Comparison of ENCODE assay signal across 8 cellular contexts in genomic region chr2:23939054-23939436, GRCh38. TPM values are rescaled to one million over a fixed set of nuclear protein-coding genes. Genes with fewer than 3 reads are reported as not detected.
DNase-seq lines count a peak whose midpoint lies in the region; FAIRE-seq and TF ChIP-seq lines count a peak whose summit lies in the region.

No MANE protein-coding gene starts in this region.

- TF ChIP-seq POLR2A in NB4 (IDR thresholded peaks at IDR 0.05; ENCODE audit: extremely low read depth, insufficient read length), result no peak
- TF ChIP-seq POLR2A in endothelial cell of umbilical vein (IDR thresholded peaks at IDR 0.05; ENCODE audit: low read depth, low read length), result no peak
- TF ChIP-seq POLR2A in ovary (IDR thresholded peaks at IDR 0.05), result no peak

- no peak for FAIRE-seq in endothelial cell of umbilical vein (lab: Jason Lieb, UNC)

- peaks cover 0 to 13% of the 10 kb centered on the region in 2 donors for H3K36me3 Mint-ChIP-seq in CD4-positive, alpha-beta memory T cell

- peak overlapping the region; percentile 99 for H2AFZ ChIP-seq in endothelial cell of umbilical vein (ENCODE audit: low read depth, low read length)

- no peak overlapping the region for H3K27ac ChIP-seq in CD4-positive, alpha-beta memory T cell (ENCODE audit: low read depth, low read length)
- H3K27ac ChIP-seq in endothelial cell of umbilical vein (ENCODE audit: insufficient read depth, low read depth, low read length) (no peak overlapping the region), ovary (no peak overlapping the region), caudate nucleus (ENCODE audit: low read depth, low read length) (no peak overlapping the region)

- H3K9me1 ChIP-seq in endothelial cell of umbilical vein (replicated peaks; ENCODE audit: control insufficient read depth, extremely low read depth, insufficient read depth, low read length), result no peaks in the 10 kb centered on the region

- no peak for TF ChIP-seq EP300 in ovary (IDR thresholded peaks at IDR 0.05)

- TF ChIP-seq CTCF in NB4 (IDR thresholded peaks at IDR 0.05; ENCODE audit: low read depth, low read length), result no peak
- no peak for TF ChIP-seq CTCF in endothelial cell of umbilical vein (IDR thresholded peaks at IDR 0.05; ENCODE audit: extremely low read depth in 1 of 2, insufficient read depth in 1 of 2, low read depth in 1 of 2, low read length in 2 of 2)
- no peak for TF ChIP-seq CTCF in ovary (IDR thresholded peaks at IDR 0.05)
- no peak for TF ChIP-seq CTCF in GM10266 (IDR thresholded peaks at IDR 0.05; ENCODE audit: control insufficient read depth, insufficient read depth, low read depth, missing control alignments)

- peak overlapping the region; percentile 96 for H3K4me2 ChIP-seq in endothelial cell of umbilical vein (ENCODE audit: insufficient read depth, low read length)

- H3K4me3 ChIP-seq in CD4-positive, alpha-beta memory T cell (ENCODE audit: low read length in 2 of 2), result peak overlapping the region in 1 of 2 donors; percentile 81
- peak overlapping the region; percentile 87 for H3K4me3 ChIP-seq in NB4 (ENCODE audit: low read depth, low read length)
- peak overlapping the region in 1 of 3 experiments; percentile 92 for H3K4me3 ChIP-seq in endothelial cell of umbilical vein (replicated peaks in 1 of 3; ENCODE audit: insufficient read depth in 1 of 3, low read depth in 1 of 3, low read length in 3 of 3)
- H3K4me3 ChIP-seq in ovary, result peak overlapping the region; percentile 89

- H3K27ac Mint-ChIP-seq in CD4-positive, alpha-beta memory T cell, result peak overlapping the region; percentile 77 to 96 (median 95)

- intact Hi-C loops in CD4-positive, alpha-beta memory T cell (cut with micrococcal nuclease), result no loop called here
- intact Hi-C loops in endothelial cell of umbilical vein (cut with micrococcal nuclease) (no loop called here), ovary (cut with DNase I) (no loop called here)

- dilution Hi-C loops in endothelial cell of umbilical vein (cut with MboI; ENCODE audit: extremely low pct_ligation_motif_present, low sequenced_read_pairs), result no loop called here

- no TSS peak for BruUV-seq in endothelial cell of umbilical vein (replicated peaks; lab: Mats Ljungman, UMichigan)

- peaks cover 23% of the 10 kb centered on the region for H3K4me1 ChIP-seq in CD4-positive, alpha-beta memory T cell (ENCODE audit: insufficient read depth, low read length)
- H3K4me1 ChIP-seq in endothelial cell of umbilical vein (ENCODE audit: control insufficient read depth, extremely low read depth, insufficient read depth, low read length) (peaks cover 15% of the 10 kb centered on the region), ovary (ENCODE audit: insufficient read depth) (peaks cover 2% of the 10 kb centered on the region)

- H3K27me3 Mint-ChIP-seq in CD4-positive, alpha-beta memory T cell, result no peaks in the 10 kb centered on the region

- no peaks in the 10 kb centered on the region for H4K20me1 ChIP-seq in endothelial cell of umbilical vein (replicated peaks; ENCODE audit: control insufficient read depth, extremely low read depth, insufficient read depth, low read length)

- CTCF ChIA-PET in CD4-positive, alpha-beta memory T cell (lab: Charles Lee; ENCODE audit: partially characterized antibody), result interaction anchor here (1.1 to 6.5 kb wide), 3 partner anchors 10 to 145 kb away, joined by 3 to 64 read pairs (median 4); partner anchors contain the start of genes ATAD2B and TP53I3
- CTCF ChIA-PET in endothelial cell of umbilical vein (lab: Charles Lee), result interaction anchor here (3.0 kb wide), 1 partner anchor 12 kb away, joined by 31 read pairs; the partner anchor contains the start of gene ATAD2B

- no peaks in the 10 kb centered on the region for H3K9me3 Mint-ChIP-seq in CD4-positive, alpha-beta memory T cell

- peak overlapping the region; percentile 83 for H3K9ac ChIP-seq in endothelial cell of umbilical vein (replicated peaks; ENCODE audit: extremely low read depth, insufficient read depth, low read length)

- H3K4me3 Mint-ChIP-seq in CD4-positive, alpha-beta memory T cell, result peak overlapping the region; percentile 90 to 96 (median 92)

- DNase-seq in CD4-positive, alpha-beta memory T cell, result no peak
- DNase-seq in NB4 (ENCODE audit: low read depth) (no peak), endothelial cell of umbilical vein (ENCODE audit: low read depth, low spot score) (no peak), ovary (no peak), dermis blood vessel endothelial cell (no peak), hypothalamus (lab: John Stamatoyannopoulos, UW) (no peak), GM10266 (ENCODE audit: extremely low spot score) (no peak), caudate nucleus (lab: John Stamatoyannopoulos, UW) (no peak)

- H3K79me2 ChIP-seq in endothelial cell of umbilical vein (ENCODE audit: control insufficient read depth, insufficient read depth, low read length), result peaks cover 27% of the 10 kb centered on the region

- no peaks in the 10 kb centered on the region for H3K36me3 ChIP-seq in CD4-positive, alpha-beta memory T cell (ENCODE audit: insufficient read depth, low read length)
- no peaks in the 10 kb centered on the region for H3K36me3 ChIP-seq in endothelial cell of umbilical vein (ENCODE audit: control insufficient read depth in 2 of 2, extremely low read depth in 1 of 2, insufficient read depth in 2 of 2, low read length in 2 of 2)
- H3K36me3 ChIP-seq in ovary, result no peaks in the 10 kb centered on the region

- 49 to 53% (median 52%) methylated on average over 7 of the region's 7 CpGs for WGBS in ovary, 3 donors

- H3K27me3 ChIP-seq in CD4-positive, alpha-beta memory T cell (ENCODE audit: insufficient read depth, low read length), result peaks cover 4% of the 10 kb centered on the region
- no peaks in the 10 kb centered on the region for H3K27me3 ChIP-seq in endothelial cell of umbilical vein (ENCODE audit: control insufficient read depth in 2 of 2, insufficient read depth in 2 of 2, low read length in 2 of 2)
- H3K27me3 ChIP-seq in ovary, result no peaks in the 10 kb centered on the region

- POLR2A ChIA-PET in CD4-positive, alpha-beta memory T cell (lab: Charles Lee; ENCODE audit: partially characterized antibody), result interaction anchor here (1.6 to 7.0 kb wide), 4 partner anchors 12 to 138 kb away, joined by 3 to 144 read pairs (median 10); partner anchors contain the start of genes ATAD2B and SF3B6
- POLR2A ChIA-PET in endothelial cell of umbilical vein (lab: Charles Lee), result interaction anchor here (1.4 to 1.5 kb wide), 2 partner anchors 12 to 13 kb away, joined by 7 to 8 read pairs; partner anchors contain the start of gene ATAD2B

- H3K9me3 ChIP-seq in CD4-positive, alpha-beta memory T cell (ENCODE audit: control insufficient read depth in 1 of 2, low read length in 2 of 2), result no peaks in the 10 kb centered on the region
- H3K9me3 ChIP-seq in endothelial cell of umbilical vein (replicated peaks; ENCODE audit: control insufficient read depth, insufficient read depth, low read length) (no peaks in the 10 kb centered on the region), ovary (no peaks in the 10 kb centered on the region)

- peaks cover 18 to 39% (median 25%) of the 10 kb centered on the region in 4 donors for H3K4me1 Mint-ChIP-seq in CD4-positive, alpha-beta memory T cell

TF ChIP-seq in endothelial cell of umbilical vein, 7 proteins besides CTCF, POLR2A, EP300 and RAD21:
- TF ChIP-seq MYC (IDR thresholded peaks at IDR 0.05; ENCODE audit: low read depth, low read length) (no peak), FOS (IDR thresholded peaks at IDR 0.05; ENCODE audit: borderline replicate concordance, insufficient read depth, low read length) (no peak), EZH2 (IDR thresholded peaks at IDR 0.05; ENCODE audit: borderline replicate concordance, low read depth, low read length, severe bottlenecking) (no peak), POLR2AphosphoS5 (IDR thresholded peaks at IDR 0.05; ENCODE audit: insufficient read depth, low read depth, low read length) (no peak), JUN (IDR thresholded peaks at IDR 0.05; ENCODE audit: borderline replicate concordance, insufficient read depth, insufficient read length, low read depth) (no peak), MAX (IDR thresholded peaks at IDR 0.05; ENCODE audit: insufficient read depth, insufficient read length) (no peak), GATA2 (IDR thresholded peaks at IDR 0.05; ENCODE audit: insufficient read depth, insufficient read length, low read depth, low read length) (no peak)
TF ChIP-seq in endothelial cell of umbilical vein: peak in this region for 0.

RNA-seq across cellular contexts. Expression of gene UBXN2A, which starts 1.2 kb away (rescaled TPM):
- total RNA-seq in CD4-positive, alpha-beta memory T cell, result 10 to 100 TPM; 14.5 to 15.0 TPM
- polyA plus RNA-seq in CD4-positive, alpha-beta memory T cell, result 10 to 100 TPM in 1 of 2 donors, 1 to 10 TPM in 1; 9.7 to 12.4 TPM
- 16.8 and 19.0 TPM in 2 replicates for total RNA-seq in endothelial cell of umbilical vein
- 2.8 and 3.6 TPM in 2 replicates for polyA plus RNA-seq in endothelial cell of umbilical vein
- polyA plus RNA-seq in endothelial cell of umbilical vein (2011; cell fraction: cytosol; rRNA removed), result 6.6 and 6.7 TPM in 2 replicates
- polyA plus RNA-seq in endothelial cell of umbilical vein (2011; cell fraction: nucleus; rRNA removed), result 3.0 and 5.0 TPM in 2 replicates
- polyA plus RNA-seq in endothelial cell of umbilical vein (2012), result 9.8 and 12.5 TPM in 2 replicates
- polyA minus RNA-seq in endothelial cell of umbilical vein, result 3.0 and 5.1 TPM in 2 replicates
- polyA minus RNA-seq in endothelial cell of umbilical vein (2011; cell fraction: cytosol; rRNA and poly(A)+ RNA removed), result 6.2 TPM
- polyA minus RNA-seq in endothelial cell of umbilical vein (2011; cell fraction: nucleus; rRNA and poly(A)+ RNA removed), result 4.4 and 5.5 TPM in 2 replicates
- 10 to 100 TPM in 6 of 7 donors, 1 to 10 TPM in 1; 10.0 to 15.8 (median 14.0) TPM for total RNA-seq in ovary
- 10 to 100 TPM in 1 of 2 donors, 1 to 10 TPM in 1; 6.0 to 16.3 TPM for polyA plus RNA-seq in ovary
- 13.1 and 17.0 TPM in 2 replicates for total RNA-seq in dermis blood vessel endothelial cell

RNA-seq across cellular contexts. Expression of gene ATAD2B, which starts 12.1 kb away (rescaled TPM):
- 10 to 100 TPM; 38.7 to 44.4 TPM for total RNA-seq in CD4-positive, alpha-beta memory T cell
- polyA plus RNA-seq in CD4-positive, alpha-beta memory T cell, result 1 to 10 TPM; 3.8 to 7.1 TPM
- total RNA-seq in endothelial cell of umbilical vein (19.1 and 20.0 TPM in 2 replicates), ovary (10 to 100 TPM; 15.0 to 29.6 (median 23.6) TPM), dermis blood vessel endothelial cell (15.6 and 23.3 TPM in 2 replicates)
- polyA plus RNA-seq in endothelial cell of umbilical vein (1.8 and 2.5 TPM in 2 replicates), ovary (1 to 10 TPM; 4.5 to 6.0 TPM)
- 1.8 and 2.1 TPM in 2 replicates for polyA plus RNA-seq in endothelial cell of umbilical vein (2011; cell fraction: cytosol; rRNA removed)
- 12.9 and 15.7 TPM in 2 replicates for polyA plus RNA-seq in endothelial cell of umbilical vein (2011; cell fraction: nucleus; rRNA removed)
- polyA plus RNA-seq in endothelial cell of umbilical vein (2012), result 4.9 and 5.2 TPM in 2 replicates
- polyA minus RNA-seq in endothelial cell of umbilical vein, result 15.4 and 17.5 TPM in 2 replicates
- 6.2 TPM for polyA minus RNA-seq in endothelial cell of umbilical vein (2011; cell fraction: cytosol; rRNA and poly(A)+ RNA removed)
- 69.4 and 79.0 TPM in 2 replicates for polyA minus RNA-seq in endothelial cell of umbilical vein (2011; cell fraction: nucleus; rRNA and poly(A)+ RNA removed)
